8 cellular contexts compared by ENCODE assay signal in genomic region chr22:28772633-28773460, GRCh38. TPM values are rescaled to one million over a fixed set of nuclear protein-coding genes. Genes with fewer than 3 reads are reported as not detected.
DNase-seq lines count a peak whose midpoint lies in the region; ATAC-seq and TF ChIP-seq lines count a peak whose summit lies in the region.

TSS of gene CCDC117 (plus strand) at chr22:28772695. CDS start at chr22:28772850, 155 bp downstream.

- 0% methylated on average over 12 of the region's 92 CpGs for WGBS in right lobe of liver (ENCODE audit: insufficient coverage, low coverage, low lambda C conversion rate, missing lambda C conversion rate)

- H3K4me3 ChIP-seq in CD4-positive, alpha-beta memory T cell (ENCODE audit: low read length in 2 of 2): peak within 1 kb of the TSS; percentile 72 to 86
- peak within 1 kb of the TSS; percentile 57 to 74 (median 63) for H3K4me3 ChIP-seq in right lobe of liver

- peaks cover 10 to 20% of the 10 kb centered on the region in 2 donors for H3K36me3 Mint-ChIP-seq in CD4-positive, alpha-beta memory T cell
- peaks cover 20% of the 10 kb centered on the region for H3K36me3 Mint-ChIP-seq in activated CD4-positive, alpha-beta memory T cell treated with anti-CD3 and anti-CD28 coated beads for 36 hours

- H3K27me3 Mint-ChIP-seq in CD4-positive, alpha-beta memory T cell: no peaks in the 10 kb centered on the region
- no peaks in the 10 kb centered on the region for H3K27me3 Mint-ChIP-seq in activated CD4-positive, alpha-beta memory T cell treated with anti-CD3 and anti-CD28 coated beads for 36 hours

- CTCF ChIA-PET in CD4-positive, alpha-beta memory T cell (lab: Charles Lee; ENCODE audit: partially characterized antibody): interaction anchor here (0.6 to 4.2 kb wide), 14 partner anchors 12 to 172 kb away, joined by 3 to 16 read pairs (median 4); partner anchors contain the start of gene XBP1
- CTCF ChIA-PET in activated CD4-positive, alpha-beta memory T cell treated with anti-CD3 and anti-CD28 coated beads for 36 hours (lab: Charles Lee): interaction anchor here (1.0 to 2.1 kb wide), 6 partner anchors 10 to 57 kb away, joined by 3 to 36 read pairs (median 4); partner anchors contain the start of genes CHEK2 and XBP1

- H3K4me1 ChIP-seq in CD4-positive, alpha-beta memory T cell (ENCODE audit: insufficient read depth, low read length): peaks cover 35% of the 10 kb centered on the region
- peaks cover 0 to 20% (median 0%) of the 10 kb centered on the region in 4 donors for H3K4me1 ChIP-seq in right lobe of liver

- H3K9me3 Mint-ChIP-seq in CD4-positive, alpha-beta memory T cell: no peaks in the 10 kb centered on the region
- peaks cover 5% of the 10 kb centered on the region for H3K9me3 Mint-ChIP-seq in activated CD4-positive, alpha-beta memory T cell treated with anti-CD3 and anti-CD28 coated beads for 36 hours

- intact Hi-C loops in CD4-positive, alpha-beta memory T cell (cut with micrococcal nuclease): loop anchor here (1.0 to 5.0 kb wide), 4 partner anchors 26 to 110 kb away; partner anchors contain the start of genes HSCB and ZNRF3
- intact Hi-C loops in activated CD4-positive, alpha-beta memory T cell treated with anti-CD3 and anti-CD28 coated beads for 36 hours (cut with micrococcal nuclease): loop anchor here (1.0 to 2.0 kb wide), 8 partner anchors 19 to 394 kb away; partner anchors contain the start of gene HSCB
- intact Hi-C loops in right lobe of liver (cut with DNase I): no loop called here

- peak in 3 of 4 donors; percentile 8 to 54 (median 52) for TF ChIP-seq CTCF in right lobe of liver (IDR thresholded peaks at IDR 0.05)

- peak within 1 kb of the TSS; percentile 89 to 97 (median 94) for H3K27ac Mint-ChIP-seq in CD4-positive, alpha-beta memory T cell
- H3K27ac Mint-ChIP-seq in activated CD4-positive, alpha-beta memory T cell treated with anti-CD3 and anti-CD28 coated beads for 36 hours: peak within 1 kb of the TSS; percentile 97

- no peaks in the 10 kb centered on the region for H3K36me3 ChIP-seq in CD4-positive, alpha-beta memory T cell (ENCODE audit: insufficient read depth, low read length)
- H3K36me3 ChIP-seq in right lobe of liver: peaks cover 0 to 3% (median under 1%) of the 10 kb centered on the region in 4 donors

- POLR2A ChIA-PET in CD4-positive, alpha-beta memory T cell (lab: Charles Lee; ENCODE audit: partially characterized antibody): interaction anchor here (0.6 to 2.1 kb wide), 14 partner anchors 11 to 380 kb away, joined by 3 to 51 read pairs (median 4); partner anchors contain the start of genes CHEK2, HSCB and XBP1
- POLR2A ChIA-PET in activated CD4-positive, alpha-beta memory T cell treated with anti-CD3 and anti-CD28 coated beads for 36 hours (lab: Charles Lee): interaction anchor here (0.6 to 3.1 kb wide), 7 partner anchors 22 to 39 kb away, joined by 3 to 70 read pairs (median 4); partner anchors contain the start of genes CHEK2, HSCB and XBP1

- no peaks in the 10 kb centered on the region for H3K9me3 ChIP-seq in CD4-positive, alpha-beta memory T cell (ENCODE audit: control insufficient read depth in 1 of 2, low read length in 2 of 2)
- no peaks in the 10 kb centered on the region for H3K9me3 ChIP-seq in right lobe of liver

- no peaks in the 10 kb centered on the region for H3K27me3 ChIP-seq in CD4-positive, alpha-beta memory T cell (ENCODE audit: insufficient read depth, low read length)
- H3K27me3 ChIP-seq in right lobe of liver: no peaks in the 10 kb centered on the region

- peak; percentile 82 for ATAC-seq in GM19438 (IDR thresholded peaks at IDR 0.05; ENCODE audit: low read depth, unreplicated experiment)
- ATAC-seq in HG03571 (IDR thresholded peaks at IDR 0.05; ENCODE audit: unreplicated experiment): peak; percentile 76
- peak; percentile 90 to 97 (median 94) for ATAC-seq in right lobe of liver

- peaks cover 17 to 36% (median 25%) of the 10 kb centered on the region in 4 donors for H3K4me1 Mint-ChIP-seq in CD4-positive, alpha-beta memory T cell
- H3K4me1 Mint-ChIP-seq in activated CD4-positive, alpha-beta memory T cell treated with anti-CD3 and anti-CD28 coated beads for 36 hours (ENCODE audit: low read depth): peaks cover 24% of the 10 kb centered on the region

- H3K27ac ChIP-seq in CD4-positive, alpha-beta memory T cell (ENCODE audit: low read depth, low read length): peak within 1 kb of the TSS; percentile 84
- peak within 1 kb of the TSS; percentile 99 to 100 (median 100) for H3K27ac ChIP-seq in right lobe of liver

- H3K4me3 Mint-ChIP-seq in CD4-positive, alpha-beta memory T cell: peak within 1 kb of the TSS; percentile 93 to 99 (median 96)
- peak within 1 kb of the TSS; percentile 98 for H3K4me3 Mint-ChIP-seq in activated CD4-positive, alpha-beta memory T cell treated with anti-CD3 and anti-CD28 coated beads for 36 hours

- DNase-seq in CD4-positive, alpha-beta memory T cell: peak; percentile 87 to 96 (median 88)
- DNase-seq in NCI-H774 (lab: John Stamatoyannopoulos, UW) (peak; percentile 80), dermis microvascular lymphatic vessel endothelial cell (ENCODE audit: low read depth in 2 of 2) (peak; percentile 95 to 98), right lobe of liver (peak; percentile 98)
- DNase-seq in activated CD4-positive, alpha-beta memory T cell treated with anti-CD3 and anti-CD28 coated beads for 36 hours: peak; percentile 96
- DNase-seq in stimulated activated CD4-positive, alpha-beta T cell treated with anti-CD3 and anti-CD28 coated beads, Interleukin-4, amount 100 ng/mL, for 24 hours: peak; percentile 94

- peak; percentile 82 for TF ChIP-seq POLR2A in right lobe of liver (IDR thresholded peaks at IDR 0.05)

RNA-seq across cellular contexts. Expression of gene CCDC117, which starts in this region (rescaled TPM):
- total RNA-seq in CD4-positive, alpha-beta memory T cell: 10 to 100 TPM; 20.3 to 20.6 TPM
- 1 to 10 TPM; 7.2 to 10.0 TPM for polyA plus RNA-seq in CD4-positive, alpha-beta memory T cell
- 10 to 100 TPM; 27.7 to 31.6 TPM for total RNA-seq in activated CD4-positive, alpha-beta memory T cell treated with anti-CD3 and anti-CD28 coated beads for 36 hours
- 13.1 and 13.7 TPM in 2 replicates for total RNA-seq in dermis microvascular lymphatic vessel endothelial cell
- 10 to 100 TPM; 15.3 to 24.4 (median 18.0) TPM for total RNA-seq in right lobe of liver

Comparison
In these comparisons a context has a peak if more than half of its experiments do, and no peak if none do; other contexts are left out.
1. Peak in every context shown above with its lines: DNase-seq, ATAC-seq, H3K4me3 ChIP-seq and H3K27ac ChIP-seq.
2. intact Hi-C loops: an anchor here in CD4-positive, alpha-beta memory T cell (1.0 to 5.0 kb wide) and activated CD4-positive, alpha-beta memory T cell treated with anti-CD3 and anti-CD28 coated beads for 36 hours (1.0 to 2.0 kb wide); none called in right lobe of liver.